In the genomic region with DNA sequence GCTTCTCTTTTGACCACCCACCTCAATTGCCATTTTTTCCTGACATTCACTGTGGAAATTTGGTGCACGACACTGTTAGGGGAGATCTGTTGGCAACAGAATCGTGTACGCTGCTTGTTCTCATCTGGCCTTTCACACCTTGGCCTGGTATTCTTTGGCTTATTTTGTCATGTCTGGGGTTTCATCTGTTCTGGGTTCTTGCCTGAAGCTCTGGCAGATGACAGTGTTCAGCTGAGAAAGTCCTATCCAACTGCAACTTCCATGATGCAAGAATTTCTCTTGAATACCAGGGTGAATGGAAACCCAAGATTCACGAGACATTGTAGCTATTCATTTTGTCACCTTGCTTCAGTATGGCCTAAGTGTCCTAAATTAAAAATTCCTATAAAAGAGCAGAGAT, we compare ENCODE assay signal across 9 cellular contexts.
"Had no signal": no experiment of that assay in that cellular context is flagged by ENCODE, and none has a peak within 500 bp of the region (broad histone marks: within the 10 kb centered on the region; RNA-seq: fewer than 3 reads in every experiment).

No MANE protein-coding gene starts in this region.

- ATAC-seq: GM23338, HCT116 had no signal

- H3K27ac ChIP-seq: GM23248 had no signal

- H3K4me1 ChIP-seq: HAP-1 had no signal

- H3K4me3 ChIP-seq: GM23248, GM23338, HAP-1 had no signal

- H3K36me3 ChIP-seq: HAP-1 had no signal

- H3K9me3 ChIP-seq: HAP-1 had no signal

- DNase-seq: GM23248, GOT3, H7, H9, HCEC 1CT, HFFc6 had no signal
